1 cellular context compared by ENCODE assay signal in genomic region chr20:34300809-34301586, GRCh38.
A peak's percentile ranks its signal among the peaks of the same experiment; 100 is the strongest.
TF ChIP-seq lines count a peak whose summit lies in the region.

No MANE protein-coding gene starts in this region.

TF ChIP-seq in HepG2, 621 proteins besides CTCF, POLR2A, EP300 and RAD21 (continued from another document and continues in another):
- TF ChIP-seq, protein P1, sequence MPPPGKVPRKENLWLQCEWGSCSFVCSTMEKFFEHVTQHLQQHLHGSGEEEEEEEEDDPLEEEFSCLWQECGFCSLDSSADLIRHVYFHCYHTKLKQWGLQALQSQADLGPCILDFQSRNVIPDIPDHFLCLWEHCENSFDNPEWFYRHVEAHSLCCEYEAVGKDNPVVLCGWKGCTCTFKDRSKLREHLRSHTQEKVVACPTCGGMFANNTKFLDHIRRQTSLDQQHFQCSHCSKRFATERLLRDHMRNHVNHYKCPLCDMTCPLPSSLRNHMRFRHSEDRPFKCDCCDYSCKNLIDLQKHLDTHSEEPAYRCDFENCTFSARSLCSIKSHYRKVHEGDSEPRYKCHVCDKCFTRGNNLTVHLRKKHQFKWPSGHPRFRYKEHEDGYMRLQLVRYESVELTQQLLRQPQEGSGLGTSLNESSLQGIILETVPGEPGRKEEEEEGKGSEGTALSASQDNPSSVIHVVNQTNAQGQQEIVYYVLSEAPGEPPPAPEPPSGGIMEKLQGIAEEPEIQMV (CRISPR knock-in tag; IDR thresholded peaks at IDR 0.05; ENCODE audit: low read depth): 0 out of 2 replicates have a peak, but pooled peaks have one; percentile 23
- TF ChIP-seq FOXA1 (IDR thresholded peaks at IDR 0.05) (no peak), FOXA1 (CRISPR knock-in tag; IDR thresholded peaks at IDR 0.05) (peak; percentile 83), ZNF124 (CRISPR knock-in tag; IDR thresholded peaks at IDR 0.05) (peak; percentile 33; the same call in 1 of the 2 replicates), TFAP4 (IDR thresholded peaks at IDR 0.05; ENCODE audit: borderline replicate concordance, low read depth) (no peak), ZNF619 (CRISPR knock-in tag; IDR thresholded peaks at IDR 0.05) (peak; percentile 46), ZNF644 (CRISPR knock-in tag; IDR thresholded peaks at IDR 0.05; ENCODE audit: low read depth) (peak; percentile 82), ELF4 (CRISPR knock-in tag; IDR thresholded peaks at IDR 0.05; ENCODE audit: borderline replicate concordance) (no peak), ZC3H13 (CRISPR knock-in tag; IDR thresholded peaks at IDR 0.05) (peak; percentile 93), SOX13 (IDR thresholded peaks at IDR 0.05) (peak; percentile 80), SOX13 (CRISPR knock-in tag; conservative IDR thresholded peaks at IDR 0.05 in 1 of 2, IDR thresholded peaks at IDR 0.05 in 1 of 2) (peak in 1 of 2 experiments; percentile 97; a peak in 2 of 4 replicates), RFX5 (IDR thresholded peaks at IDR 0.05; ENCODE audit: low read depth, low read length) (no peak), SIX4 (CRISPR knock-in tag; IDR thresholded peaks at IDR 0.05) (peak; percentile 57; the same call in 1 of the 2 replicates), NR2F6 (IDR thresholded peaks at IDR 0.05) (peak; percentile 95), NR2F6 (CRISPR knock-in tag; IDR thresholded peaks at IDR 0.05) (peak; percentile 96), ZNF12 (CRISPR knock-in tag; IDR thresholded peaks at IDR 0.05) (0 out of 2 replicates have a peak, but pooled peaks have one; percentile 26), HDAC1 (CRISPR knock-in tag; IDR thresholded peaks at IDR 0.05) (peak; percentile 68), RARA (CRISPR knock-in tag; IDR thresholded peaks at IDR 0.05) (peak; percentile 94), ZNF414 (CRISPR knock-in tag; IDR thresholded peaks at IDR 0.05) (peak; percentile 51; the same call in 1 of the 2 replicates), FLYWCH1 (CRISPR knock-in tag; IDR thresholded peaks at IDR 0.05) (no peak), ZNF589 (CRISPR knock-in tag; conservative IDR thresholded peaks at IDR 0.05) (peak; percentile 5; the same call in 1 of the 2 replicates), HBP1 (CRISPR knock-in tag; IDR thresholded peaks at IDR 0.05; ENCODE audit: low read depth) (peak; percentile 53; the same call in 1 of the 2 replicates), ZNF710 (CRISPR knock-in tag; IDR thresholded peaks at IDR 0.05; ENCODE audit: borderline replicate concordance) (no peak), MED1 (CRISPR knock-in tag; IDR thresholded peaks at IDR 0.05) (peak; percentile 65; the same call in 1 of the 2 replicates), GRHL1 (CRISPR knock-in tag; conservative IDR thresholded peaks at IDR 0.05) (no peak), ZBTB38 (CRISPR knock-in tag; IDR thresholded peaks at IDR 0.05) (0 out of 2 replicates have a peak, but pooled peaks have one; percentile 17), ZMYM4 (CRISPR knock-in tag; IDR thresholded peaks at IDR 0.05) (no peak; the same call in 1 of the 2 replicates), ZNF570 (CRISPR knock-in tag; IDR thresholded peaks at IDR 0.05; ENCODE audit: borderline replicate concordance) (no peak)
- TF ChIP-seq, protein P2, sequence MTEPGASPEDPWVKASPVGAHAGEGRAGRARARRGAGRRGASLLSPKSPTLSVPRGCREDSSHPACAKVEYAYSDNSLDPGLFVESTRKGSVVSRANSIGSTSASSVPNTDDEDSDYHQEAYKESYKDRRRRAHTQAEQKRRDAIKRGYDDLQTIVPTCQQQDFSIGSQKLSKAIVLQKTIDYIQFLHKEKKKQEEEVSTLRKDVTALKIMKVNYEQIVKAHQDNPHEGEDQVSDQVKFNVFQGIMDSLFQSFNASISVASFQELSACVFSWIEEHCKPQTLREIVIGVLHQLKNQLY (CRISPR knock-in tag; IDR thresholded peaks at IDR 0.05): peak; percentile 46; the same call in 1 of the 2 replicates
- TF ChIP-seq, protein P3, sequence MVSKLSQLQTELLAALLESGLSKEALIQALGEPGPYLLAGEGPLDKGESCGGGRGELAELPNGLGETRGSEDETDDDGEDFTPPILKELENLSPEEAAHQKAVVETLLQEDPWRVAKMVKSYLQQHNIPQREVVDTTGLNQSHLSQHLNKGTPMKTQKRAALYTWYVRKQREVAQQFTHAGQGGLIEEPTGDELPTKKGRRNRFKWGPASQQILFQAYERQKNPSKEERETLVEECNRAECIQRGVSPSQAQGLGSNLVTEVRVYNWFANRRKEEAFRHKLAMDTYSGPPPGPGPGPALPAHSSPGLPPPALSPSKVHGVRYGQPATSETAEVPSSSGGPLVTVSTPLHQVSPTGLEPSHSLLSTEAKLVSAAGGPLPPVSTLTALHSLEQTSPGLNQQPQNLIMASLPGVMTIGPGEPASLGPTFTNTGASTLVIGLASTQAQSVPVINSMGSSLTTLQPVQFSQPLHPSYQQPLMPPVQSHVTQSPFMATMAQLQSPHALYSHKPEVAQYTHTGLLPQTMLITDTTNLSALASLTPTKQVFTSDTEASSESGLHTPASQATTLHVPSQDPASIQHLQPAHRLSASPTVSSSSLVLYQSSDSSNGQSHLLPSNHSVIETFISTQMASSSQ (IDR thresholded peaks at IDR 0.05; ENCODE audit: low read depth): no peak
- TF ChIP-seq, protein P3 (CRISPR knock-in tag; IDR thresholded peaks at IDR 0.05; ENCODE audit: borderline replicate concordance): peak; percentile 51
- TF ChIP-seq, protein P4, sequence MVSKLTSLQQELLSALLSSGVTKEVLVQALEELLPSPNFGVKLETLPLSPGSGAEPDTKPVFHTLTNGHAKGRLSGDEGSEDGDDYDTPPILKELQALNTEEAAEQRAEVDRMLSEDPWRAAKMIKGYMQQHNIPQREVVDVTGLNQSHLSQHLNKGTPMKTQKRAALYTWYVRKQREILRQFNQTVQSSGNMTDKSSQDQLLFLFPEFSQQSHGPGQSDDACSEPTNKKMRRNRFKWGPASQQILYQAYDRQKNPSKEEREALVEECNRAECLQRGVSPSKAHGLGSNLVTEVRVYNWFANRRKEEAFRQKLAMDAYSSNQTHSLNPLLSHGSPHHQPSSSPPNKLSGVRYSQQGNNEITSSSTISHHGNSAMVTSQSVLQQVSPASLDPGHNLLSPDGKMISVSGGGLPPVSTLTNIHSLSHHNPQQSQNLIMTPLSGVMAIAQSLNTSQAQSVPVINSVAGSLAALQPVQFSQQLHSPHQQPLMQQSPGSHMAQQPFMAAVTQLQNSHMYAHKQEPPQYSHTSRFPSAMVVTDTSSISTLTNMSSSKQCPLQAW (CRISPR knock-in tag; IDR thresholded peaks at IDR 0.05): peak; percentile 79; the same call in 1 of the 2 replicates
- TF ChIP-seq, protein P5, sequence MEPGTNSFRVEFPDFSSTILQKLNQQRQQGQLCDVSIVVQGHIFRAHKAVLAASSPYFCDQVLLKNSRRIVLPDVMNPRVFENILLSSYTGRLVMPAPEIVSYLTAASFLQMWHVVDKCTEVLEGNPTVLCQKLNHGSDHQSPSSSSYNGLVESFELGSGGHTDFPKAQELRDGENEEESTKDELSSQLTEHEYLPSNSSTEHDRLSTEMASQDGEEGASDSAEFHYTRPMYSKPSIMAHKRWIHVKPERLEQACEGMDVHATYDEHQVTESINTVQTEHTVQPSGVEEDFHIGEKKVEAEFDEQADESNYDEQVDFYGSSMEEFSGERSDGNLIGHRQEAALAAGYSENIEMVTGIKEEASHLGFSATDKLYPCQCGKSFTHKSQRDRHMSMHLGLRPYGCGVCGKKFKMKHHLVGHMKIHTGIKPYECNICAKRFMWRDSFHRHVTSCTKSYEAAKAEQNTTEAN (CRISPR knock-in tag; conservative IDR thresholded peaks at IDR 0.05): 0 out of 2 replicates have a peak, but pooled peaks have one; percentile 12
- TF ChIP-seq, protein P6, sequence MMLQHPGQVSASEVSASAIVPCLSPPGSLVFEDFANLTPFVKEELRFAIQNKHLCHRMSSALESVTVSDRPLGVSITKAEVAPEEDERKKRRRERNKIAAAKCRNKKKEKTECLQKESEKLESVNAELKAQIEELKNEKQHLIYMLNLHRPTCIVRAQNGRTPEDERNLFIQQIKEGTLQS (CRISPR knock-in tag; IDR thresholded peaks at IDR 0.05): no peak
- TF ChIP-seq, protein P7, sequence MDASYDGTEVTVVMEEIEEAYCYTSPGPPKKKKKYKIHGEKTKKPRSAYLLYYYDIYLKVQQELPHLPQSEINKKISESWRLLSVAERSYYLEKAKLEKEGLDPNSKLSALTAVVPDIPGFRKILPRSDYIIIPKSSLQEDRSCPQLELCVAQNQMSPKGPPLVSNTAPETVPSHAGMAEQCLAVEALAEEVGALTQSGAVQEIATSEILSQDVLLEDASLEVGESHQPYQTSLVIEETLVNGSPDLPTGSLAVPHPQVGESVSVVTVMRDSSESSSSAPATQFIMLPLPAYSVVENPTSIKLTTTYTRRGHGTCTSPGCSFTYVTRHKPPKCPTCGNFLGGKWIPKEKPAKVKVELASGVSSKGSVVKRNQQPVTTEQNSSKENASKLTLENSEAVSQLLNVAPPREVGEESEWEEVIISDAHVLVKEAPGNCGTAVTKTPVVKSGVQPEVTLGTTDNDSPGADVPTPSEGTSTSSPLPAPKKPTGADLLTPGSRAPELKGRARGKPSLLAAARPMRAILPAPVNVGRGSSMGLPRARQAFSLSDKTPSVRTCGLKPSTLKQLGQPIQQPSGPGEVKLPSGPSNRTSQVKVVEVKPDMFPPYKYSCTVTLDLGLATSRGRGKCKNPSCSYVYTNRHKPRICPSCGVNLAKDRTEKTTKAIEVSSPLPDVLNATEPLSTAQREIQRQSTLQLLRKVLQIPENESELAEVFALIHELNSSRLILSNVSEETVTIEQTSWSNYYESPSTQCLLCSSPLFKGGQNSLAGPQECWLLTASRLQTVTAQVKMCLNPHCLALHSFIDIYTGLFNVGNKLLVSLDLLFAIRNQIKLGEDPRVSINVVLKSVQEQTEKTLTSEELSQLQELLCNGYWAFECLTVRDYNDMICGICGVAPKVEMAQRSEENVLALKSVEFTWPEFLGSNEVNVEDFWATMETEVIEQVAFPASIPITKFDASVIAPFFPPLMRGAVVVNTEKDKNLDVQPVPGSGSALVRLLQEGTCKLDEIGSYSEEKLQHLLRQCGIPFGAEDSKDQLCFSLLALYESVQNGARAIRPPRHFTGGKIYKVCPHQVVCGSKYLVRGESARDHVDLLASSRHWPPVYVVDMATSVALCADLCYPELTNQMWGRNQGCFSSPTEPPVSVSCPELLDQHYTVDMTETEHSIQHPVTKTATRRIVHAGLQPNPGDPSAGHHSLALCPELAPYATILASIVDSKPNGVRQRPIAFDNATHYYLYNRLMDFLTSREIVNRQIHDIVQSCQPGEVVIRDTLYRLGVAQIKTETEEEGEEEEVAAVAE (CRISPR knock-in tag; IDR thresholded peaks at IDR 0.05; ENCODE audit: borderline replicate concordance): 0 out of 2 replicates have a peak, but pooled peaks have one; percentile 3
